ENCODE assay signal across 1 cellular context in the genomic region with DNA sequence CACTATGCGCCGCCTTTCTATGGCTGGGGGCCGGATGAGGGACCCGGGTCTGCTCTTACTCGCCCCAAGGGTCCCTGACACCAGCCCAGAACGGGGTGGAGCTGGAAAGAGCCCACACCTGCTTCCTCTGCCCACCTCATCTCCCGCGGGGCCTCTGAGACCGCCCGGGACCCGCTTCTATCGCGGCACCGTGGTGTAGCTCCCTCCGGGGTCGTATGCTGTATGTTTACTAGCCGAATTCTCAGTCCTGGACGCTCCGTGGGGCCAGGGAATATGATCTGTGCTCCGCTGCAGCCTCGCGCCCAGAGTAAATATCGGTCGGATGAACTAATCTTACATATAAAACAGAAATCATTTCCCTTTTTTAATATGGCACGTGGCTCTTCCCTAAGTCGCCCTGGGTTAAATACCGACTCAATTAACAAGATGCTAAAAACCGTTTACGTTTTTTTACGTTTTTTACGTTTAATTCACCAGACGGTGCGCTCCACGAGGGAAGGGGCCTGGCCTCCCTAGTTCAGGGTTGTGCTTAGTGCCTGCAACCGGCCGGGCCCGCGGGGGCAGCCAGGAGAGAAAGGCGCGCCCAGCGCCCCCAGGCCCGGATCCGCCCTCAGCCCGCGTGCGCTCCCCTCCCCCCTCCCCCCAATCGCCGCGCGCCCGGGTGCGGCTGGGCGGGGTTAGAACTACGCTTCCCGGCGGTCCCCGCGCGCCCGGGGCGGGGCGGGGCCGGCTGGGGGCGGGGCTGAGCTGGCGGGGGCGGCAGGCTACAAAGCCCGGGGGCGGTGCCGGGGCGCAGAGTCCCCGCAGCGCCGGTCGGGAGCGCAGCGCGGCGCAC.
A peak's percentile ranks its signal among the peaks of the same experiment; 100 is the strongest.
TF ChIP-seq lines count a peak whose summit lies in the region.

A gene (plus strand): TSS at position 793 of the 835 bp plus-strand sequence. CDS start 186 bp downstream, outside the sequence.

TF ChIP-seq in GM12878, 131 proteins besides CTCF, POLR2A, EP300 and RAD21 (continued from another document):
- TF ChIP-seq, protein P1, sequence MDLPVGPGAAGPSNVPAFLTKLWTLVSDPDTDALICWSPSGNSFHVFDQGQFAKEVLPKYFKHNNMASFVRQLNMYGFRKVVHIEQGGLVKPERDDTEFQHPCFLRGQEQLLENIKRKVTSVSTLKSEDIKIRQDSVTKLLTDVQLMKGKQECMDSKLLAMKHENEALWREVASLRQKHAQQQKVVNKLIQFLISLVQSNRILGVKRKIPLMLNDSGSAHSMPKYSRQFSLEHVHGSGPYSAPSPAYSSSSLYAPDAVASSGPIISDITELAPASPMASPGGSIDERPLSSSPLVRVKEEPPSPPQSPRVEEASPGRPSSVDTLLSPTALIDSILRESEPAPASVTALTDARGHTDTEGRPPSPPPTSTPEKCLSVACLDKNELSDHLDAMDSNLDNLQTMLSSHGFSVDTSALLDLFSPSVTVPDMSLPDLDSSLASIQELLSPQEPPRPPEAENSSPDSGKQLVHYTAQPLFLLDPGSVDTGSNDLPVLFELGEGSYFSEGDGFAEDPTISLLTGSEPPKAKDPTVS (IDR thresholded peaks at IDR 0.05; ENCODE audit: low read depth, low read length) = no peak
- TF ChIP-seq NR2C1 (IDR thresholded peaks at IDR 0.05) = peak; percentile 23; the same call in 1 of the 2 replicates
- TF ChIP-seq HCFC1 (IDR thresholded peaks at IDR 0.05; ENCODE audit: low read length) = peak; percentile 70
